30 cellular contexts compared by ENCODE assay signal in the genomic region with DNA sequence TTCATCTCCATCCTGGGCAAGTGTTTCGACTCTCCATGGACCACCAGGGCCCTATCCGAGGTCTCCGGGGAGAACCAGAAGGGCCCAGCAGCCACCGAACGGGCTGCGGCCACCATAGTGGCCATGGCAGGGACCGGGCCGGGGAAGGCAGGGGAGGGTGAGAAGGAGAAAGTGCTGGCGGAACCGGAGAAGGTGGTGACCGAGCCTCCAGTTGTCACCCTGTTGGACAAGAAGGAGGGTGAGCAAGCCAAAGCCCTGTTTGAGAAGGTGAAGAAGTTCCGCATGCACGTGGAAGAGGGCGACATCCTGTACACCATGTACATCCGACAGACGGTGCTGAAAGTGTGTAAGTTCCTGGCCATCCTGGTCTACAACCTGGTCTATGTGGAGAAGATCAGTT. TPM values are rescaled to one million over a fixed set of nuclear protein-coding genes. Genes with fewer than 3 reads are reported as not detected.
"Had no signal": no experiment of that assay in that cellular context is flagged by ENCODE, and none has a peak within 500 bp of the region (broad histone marks: within the 10 kb centered on the region; RNA-seq: fewer than 3 reads in every experiment).

No MANE protein-coding gene starts in this region.

- H3K9me3 ChIP-seq: gastrocnemius medialis, heart left ventricle, mucosa of descending colon, neutrophil, thyroid gland had no signal

- H3K36me3 ChIP-seq: gastrocnemius medialis, heart left ventricle, neutrophil, thyroid gland had no signal

- DNase-seq: dorsolateral prefrontal cortex; effector CD4-positive, alpha-beta T cell; foreskin fibroblast; gastrocnemius medialis; kidney; mesenchymal stem cell; mucosa of descending colon; naive B cell; stimulated activated CD4-positive, alpha-beta T cell treated with anti-CD3 and anti-CD28 coated beads, Interleukin-12 subunit alpha, Interleukin-12 subunit beta, amount 100 ng/mL, for 4 hours; stimulated activated CD4-positive, alpha-beta T cell treated with anti-CD3 and anti-CD28 coated beads, Interleukin-1b, Interleukin-23, amount 100 ng/mL, for 48 hours; stimulated activated CD4-positive, alpha-beta T cell treated with anti-CD3 and anti-CD28 coated beads, Interleukin-4, amount 100 ng/mL, for 1 hour; stimulated activated CD8-positive, alpha-beta memory T cell treated with anti-CD3 and anti-CD28 coated beads, Interleukin-4, amount 100 ng/mL, for 48 hours; stimulated activated naive CD4-positive, alpha-beta T cell; stimulated activated naive CD8-positive, alpha-beta T cell treated with anti-CD3 and anti-CD28 coated beads, Interleukin-15, amount 100 ng/mL, for 72 hours; thyroid gland had no signal

- H2AFZ ChIP-seq: hepatocyte, parathyroid adenoma had no signal

- ATAC-seq: esophagus mucosa; gastrocnemius medialis; heart left ventricle; left lobe of liver; mucosa of descending colon; natural killer cell treated with Interleukin-12 subunit alpha and Interleukin-12 subunit beta and Interleukin-15 and Interleukin-18, amount 100 ng/mL, for 72 hours; sciatic nerve; stimulated activated naive CD8-positive, alpha-beta T cell treated with anti-CD3 and anti-CD28 coated beads, Interleukin-15, amount 100 ng/mL, for 72 hours had no signal

- H3K79me2 ChIP-seq: parathyroid adenoma had no signal

- H3K4me3 ChIP-seq: dorsolateral prefrontal cortex, gastrocnemius medialis, heart left ventricle, hepatocyte, mucosa of descending colon, smooth muscle cell, thyroid gland had no signal

- H3K4me2 ChIP-seq: hepatocyte, smooth muscle cell had no signal

- H3K27ac ChIP-seq: dorsolateral prefrontal cortex, epithelial cell of prostate, gastrocnemius medialis, heart left ventricle, hepatocyte, neutrophil, parathyroid adenoma, thyroid gland had no signal

- H3K27me3 ChIP-seq: hepatocyte, thyroid gland had no signal

RNA-seq across cellular contexts. Expression of gene LRRC8E, which starts 10.7 kb away (rescaled TPM):
- total RNA-seq: natural killer cell treated with Interleukin-12 subunit alpha and Interleukin-12 subunit beta and Interleukin-15 and Interleukin-18, amount 100 ng/mL, for 72 hours had no signal

RNA-seq across cellular contexts. Expression of gene TGFBR3L, which starts 15.7 kb away (rescaled TPM):
- total RNA-seq: hepatocyte, lung microvascular endothelial cell, omental fat pad, sciatic nerve, thyroid gland, urinary bladder had no signal

RNA-seq across cellular contexts. Expression of gene PRR36, which starts 24.8 kb away (rescaled TPM):
- total RNA-seq: gastrocnemius medialis; glomerular endothelial cell; liver; lung microvascular endothelial cell; natural killer cell treated with Interleukin-12 subunit alpha and Interleukin-12 subunit beta and Interleukin-15 and Interleukin-18, amount 100 ng/mL, for 72 hours; omental fat pad had no signal
